8 cellular contexts compared by ENCODE assay signal in genomic region chr12:43836455-43836989, GRCh38. TPM values are rescaled to one million over a fixed set of nuclear protein-coding genes. Genes with fewer than 3 reads are reported as not detected.
A peak's percentile ranks its signal among the peaks of the same experiment; 100 is the strongest.
DNase-seq lines count a peak whose midpoint lies in the region; ATAC-seq and TF ChIP-seq lines count a peak whose summit lies in the region.

No MANE protein-coding gene starts in this region.

- H3K27me3 ChIP-seq in MM.1S (replicated peaks; ENCODE audit: insufficient read depth, low read length): no peaks in the 10 kb centered on the region
- no peaks in the 10 kb centered on the region for H3K27me3 ChIP-seq in brain microvascular endothelial cell (replicated peaks)
- H3K27me3 ChIP-seq in subcutaneous abdominal adipose tissue (ENCODE audit: control insufficient read depth in 5 of 5, insufficient read depth in 4 of 5, low read length in 5 of 5): no peaks in the 10 kb centered on the region

- H3K9ac ChIP-seq in ES-I3 (ENCODE audit: low read depth, low read length) (peak overlapping the region; percentile 88), MM.1S (ENCODE audit: low read length) (peak overlapping the region; percentile 79), subcutaneous abdominal adipose tissue (ENCODE audit: low read length in 5 of 5) (peak overlapping the region; percentile 74 to 87 (median 82))

- in situ Hi-C loops in brain microvascular endothelial cell (cut with HindIII; ENCODE audit: low pct_ligation_motif_present, low sequenced_read_pairs): no loop called here

- DNase-seq in MM.1S (peak; percentile 8), brain microvascular endothelial cell (peak; percentile 9), kidney tubule cell (ENCODE audit: low spot score) (peak; percentile 61), occipital lobe (lab: John Stamatoyannopoulos, UW) (no peak), NCI-H1694 treated with DMSO at 0.1 percent for 48 hours (lab: John Stamatoyannopoulos, UW) (no peak)

- no peaks in the 10 kb centered on the region; the same call in 1 of the 2 replicates for H3F3A ChIP-seq in MM.1S (ENCODE audit: insufficient read depth, low read length)

- H3K79me2 ChIP-seq in MM.1S (ENCODE audit: low read length): peaks cover 7% of the 10 kb centered on the region; the same call in 1 of the 2 replicates

- no peak for TF ChIP-seq CTCF in MM.1S (IDR thresholded peaks at IDR 0.05; ENCODE audit: low read length)
- TF ChIP-seq CTCF in brain microvascular endothelial cell (IDR thresholded peaks at IDR 0.05; ENCODE audit: low read depth, low read length, missing control alignments): no peak

- H3K9me2 ChIP-seq in MM.1S (replicated peaks; ENCODE audit: insufficient read depth, low read length): no peaks in the 10 kb centered on the region

- peak; percentile 29 for ATAC-seq in GM21717 (IDR thresholded peaks at IDR 0.05; ENCODE audit: unreplicated experiment)

- H3K4me3 ChIP-seq in MM.1S (ENCODE audit: low read length) (peak overlapping the region; percentile 73), brain microvascular endothelial cell (ENCODE audit: low read depth, low read length) (peak overlapping the region; percentile 75), subcutaneous abdominal adipose tissue (ENCODE audit: low read depth in 1 of 5, low read length in 5 of 5) (peak overlapping the region; percentile 72 to 85 (median 82))

- peak overlapping the region; percentile 92 for H2AFZ ChIP-seq in MM.1S (ENCODE audit: low read length)

- H3K4me2 ChIP-seq in MM.1S (ENCODE audit: low read depth, low read length): peak overlapping the region; percentile 90

- no peaks in the 10 kb centered on the region for H3K4me1 ChIP-seq in ES-I3 (ENCODE audit: insufficient read depth, low read length)
- H3K4me1 ChIP-seq in MM.1S (ENCODE audit: low read length): peaks cover 6% of the 10 kb centered on the region; the same call in 1 of the 2 replicates
- H3K4me1 ChIP-seq in subcutaneous abdominal adipose tissue (ENCODE audit: control insufficient read depth in 5 of 5, insufficient read depth in 5 of 5, low read length in 5 of 5): peaks cover 0 to 21% (median 15%) of the 10 kb centered on the region in 5 donors

- no peaks in the 10 kb centered on the region for H3K9me3 ChIP-seq in ES-I3 (ENCODE audit: control insufficient read depth, insufficient read depth, low read length)
- no peaks in the 10 kb centered on the region for H3K9me3 ChIP-seq in MM.1S (replicated peaks; ENCODE audit: insufficient read depth, low read length)
- no peaks in the 10 kb centered on the region for H3K9me3 ChIP-seq in subcutaneous abdominal adipose tissue (ENCODE audit: control insufficient read depth in 5 of 5, low read length in 5 of 5)

- peak overlapping the region; percentile 61; the same call in 1 of the 2 replicates for H3K27ac ChIP-seq in MM.1S (ENCODE audit: low read length)
- peak overlapping the region; percentile 60 for H3K27ac ChIP-seq in brain microvascular endothelial cell
- H3K27ac ChIP-seq in subcutaneous abdominal adipose tissue (ENCODE audit: low read depth, low read length): peak overlapping the region; percentile 93

- H4K20me1 ChIP-seq in MM.1S (ENCODE audit: insufficient read depth, low read length): no peaks in the 10 kb centered on the region

- H3K36me3 ChIP-seq in ES-I3 (ENCODE audit: insufficient read depth, low read length) (no peaks in the 10 kb centered on the region), MM.1S (replicated peaks; ENCODE audit: insufficient read depth, low read length) (no peaks in the 10 kb centered on the region), brain microvascular endothelial cell (replicated peaks) (no peaks in the 10 kb centered on the region), subcutaneous abdominal adipose tissue (ENCODE audit: control insufficient read depth in 5 of 5, insufficient read depth in 5 of 5, low read length in 5 of 5) (no peaks in the 10 kb centered on the region)

RNA-seq across cellular contexts. Expression of gene TMEM117, which starts 0.6 kb away (rescaled TPM):
- 15.0 TPM for total RNA-seq in occipital lobe

RNA-seq across cellular contexts. Expression of gene TWF1, which starts 30.4 kb away (rescaled TPM):
- 174 TPM for total RNA-seq in occipital lobe

Comparison
In these comparisons a context has a peak if more than half of its experiments do, and no peak if none do; other contexts are left out.
1. DNase-seq: peak in MM.1S (single experiment), brain microvascular endothelial cell (single experiment) and kidney tubule cell (single experiment); none in occipital lobe (single experiment) and NCI-H1694 treated with DMSO at 0.1 percent for 48 hours (single experiment).
2. Peak in every context shown above with its lines, with median percentiles within 50 percentile points of each other: H3K9ac ChIP-seq, H3K27ac ChIP-seq and H3K4me3 ChIP-seq.